In the genomic region with DNA sequence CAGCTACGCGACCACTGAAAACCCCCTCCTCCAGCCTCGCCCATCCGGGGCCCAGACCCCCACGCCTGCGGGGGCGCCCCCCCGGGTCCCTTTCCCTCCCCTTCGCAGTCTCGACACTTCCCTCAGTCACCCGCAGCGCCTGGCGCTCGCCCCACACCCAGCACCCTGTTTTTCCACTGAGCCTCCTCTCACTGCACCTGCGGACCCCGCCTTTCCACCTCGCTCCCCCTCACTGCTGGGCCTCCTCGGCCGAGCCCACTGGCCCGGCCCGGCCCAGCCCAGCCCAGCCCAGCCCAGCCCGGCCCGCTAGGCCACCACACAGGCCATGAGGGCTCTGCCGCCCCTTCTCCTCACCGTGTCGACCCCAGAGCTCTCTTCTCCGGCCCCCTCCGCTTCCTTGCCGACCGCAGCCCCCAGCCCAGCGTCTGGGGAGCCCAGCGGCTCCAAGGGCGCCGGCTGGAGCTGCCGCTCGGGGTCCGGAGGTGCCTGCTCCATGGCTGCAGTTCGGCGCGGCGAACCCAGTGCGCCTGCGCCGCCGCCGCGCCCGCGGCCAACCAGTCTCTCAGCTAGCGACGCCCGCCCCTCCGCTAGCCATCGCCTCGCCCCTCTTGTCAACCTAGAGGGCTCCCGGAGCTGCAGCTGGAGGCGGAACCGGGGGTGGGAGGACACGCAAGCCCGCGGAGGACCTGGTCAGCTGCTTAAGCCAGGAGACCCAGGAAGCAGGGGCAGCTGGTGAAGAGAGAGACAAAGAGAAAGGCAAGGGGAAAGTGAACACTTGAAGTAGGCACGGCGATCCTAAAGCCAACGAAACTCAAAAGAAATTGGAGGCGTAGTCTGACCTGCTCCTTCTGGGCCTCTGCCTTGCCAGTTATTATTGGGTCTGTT, we compare ENCODE assay signal across 1 cellular context.
TF ChIP-seq lines count a peak whose summit lies in the region.

A gene (minus strand): TSS at position 525 of the 885 bp plus-strand sequence. CDS start 30 bp downstream, at position 495.

TF ChIP-seq in GM12878, 131 proteins besides CTCF, POLR2A, EP300 and RAD21 (continued from another document and continues in another):
- TF ChIP-seq MEF2A (IDR thresholded peaks at IDR 0.05; ENCODE audit: insufficient read depth, low read depth, low read length) (no peak), STAT3 (IDR thresholded peaks at IDR 0.05; ENCODE audit: low read depth, low read length) (no peak), SREBF1 (IDR thresholded peaks at IDR 0.05; ENCODE audit: low read length) (no peak), SREBF2 (IDR thresholded peaks at IDR 0.05; ENCODE audit: low read length) (no peak), RAD51 (IDR thresholded peaks at IDR 0.05) (peak; percentile 55), WRNIP1 (IDR thresholded peaks at IDR 0.05; ENCODE audit: borderline replicate concordance, low read depth, low read length) (no peak), MYB (IDR thresholded peaks at IDR 0.05; ENCODE audit: borderline replicate concordance, low read depth, low read length) (no peak), IKZF1 (conservative IDR thresholded peaks at IDR 0.05) (peak; percentile 63), SMAD5 (IDR thresholded peaks at IDR 0.05; ENCODE audit: low read depth) (no peak), BCL11A (IDR thresholded peaks at IDR 0.05; ENCODE audit: low read depth, low read length) (no peak), MXI1 (IDR thresholded peaks at IDR 0.05; ENCODE audit: low read depth, low read length) (peak; percentile 66), JUND (IDR thresholded peaks at IDR 0.05; ENCODE audit: low read depth, low read length) (no peak), POLR2AphosphoS5 (IDR thresholded peaks at IDR 0.05; ENCODE audit: low read length) (0 out of 2 replicates have a peak, but pooled peaks have one; percentile 56), IRF4 (IDR thresholded peaks at IDR 0.05; ENCODE audit: low read depth, low read length) (0 out of 2 replicates have a peak, but pooled peaks have one; percentile 32), ZNF207 (IDR thresholded peaks at IDR 0.05; ENCODE audit: borderline replicate concordance) (no peak), RUNX3 (IDR thresholded peaks at IDR 0.05; ENCODE audit: low read length) (no peak), HDAC2 (IDR thresholded peaks at IDR 0.05) (no peak), SMC3 (IDR thresholded peaks at IDR 0.05; ENCODE audit: borderline replicate concordance, low read length) (no peak), ATF7 (IDR thresholded peaks at IDR 0.05; ENCODE audit: low read depth) (no peak), POU2F2 (IDR thresholded peaks at IDR 0.05; ENCODE audit: borderline replicate concordance, low read depth, low read length) (peak; percentile 14; the same call in 1 of the 3 replicates), CBX5 (IDR thresholded peaks at IDR 0.05; ENCODE audit: low read depth) (no peak), NFYA (IDR thresholded peaks at IDR 0.05; ENCODE audit: borderline replicate concordance, low read depth, low read length) (no peak), EED (IDR thresholded peaks at IDR 0.05; ENCODE audit: low read depth) (no peak; the same call in 1 of the 2 replicates), ZNF217 (IDR thresholded peaks at IDR 0.05) (no peak), SUPT20H (IDR thresholded peaks at IDR 0.05; ENCODE audit: borderline replicate concordance, control insufficient read depth, low read depth, low read length) (no peak), CREB1 (IDR thresholded peaks at IDR 0.05; ENCODE audit: low read depth) (no peak), DPF2 (IDR thresholded peaks at IDR 0.05) (0 out of 2 replicates have a peak, but pooled peaks have one; percentile 32), POLR2AphosphoS2 (IDR thresholded peaks at IDR 0.05; ENCODE audit: low read depth, low read length) (peak; percentile 70), CBFB (IDR thresholded peaks at IDR 0.05; ENCODE audit: low read depth) (no peak), MEF2B (IDR thresholded peaks at IDR 0.05; ENCODE audit: partially characterized antibody, poor library complexity, severe bottlenecking) (peak; percentile 6), TBL1XR1 (IDR thresholded peaks at IDR 0.05; ENCODE audit: low read depth, low read length) (no peak), TAF1 (IDR thresholded peaks at IDR 0.05; ENCODE audit: borderline replicate concordance, low read depth, low read length) (peak; percentile 68), KDM1A (IDR thresholded peaks at IDR 0.05; ENCODE audit: borderline replicate concordance) (no peak), FOXK2 (IDR thresholded peaks at IDR 0.05) (no peak)
- TF ChIP-seq, protein P1, sequence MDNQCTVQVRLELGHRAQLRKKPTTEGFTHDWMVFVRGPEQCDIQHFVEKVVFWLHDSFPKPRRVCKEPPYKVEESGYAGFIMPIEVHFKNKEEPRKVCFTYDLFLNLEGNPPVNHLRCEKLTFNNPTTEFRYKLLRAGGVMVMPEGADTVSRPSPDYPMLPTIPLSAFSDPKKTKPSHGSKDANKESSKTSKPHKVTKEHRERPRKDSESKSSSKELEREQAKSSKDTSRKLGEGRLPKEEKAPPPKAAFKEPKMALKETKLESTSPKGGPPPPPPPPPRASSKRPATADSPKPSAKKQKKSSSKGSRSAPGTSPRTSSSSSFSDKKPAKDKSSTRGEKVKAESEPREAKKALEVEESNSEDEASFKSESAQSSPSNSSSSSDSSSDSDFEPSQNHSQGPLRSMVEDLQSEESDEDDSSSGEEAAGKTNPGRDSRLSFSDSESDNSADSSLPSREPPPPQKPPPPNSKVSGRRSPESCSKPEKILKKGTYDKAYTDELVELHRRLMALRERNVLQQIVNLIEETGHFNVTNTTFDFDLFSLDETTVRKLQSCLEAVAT (IDR thresholded peaks at IDR 0.05): no peak
- TF ChIP-seq, protein P2, sequence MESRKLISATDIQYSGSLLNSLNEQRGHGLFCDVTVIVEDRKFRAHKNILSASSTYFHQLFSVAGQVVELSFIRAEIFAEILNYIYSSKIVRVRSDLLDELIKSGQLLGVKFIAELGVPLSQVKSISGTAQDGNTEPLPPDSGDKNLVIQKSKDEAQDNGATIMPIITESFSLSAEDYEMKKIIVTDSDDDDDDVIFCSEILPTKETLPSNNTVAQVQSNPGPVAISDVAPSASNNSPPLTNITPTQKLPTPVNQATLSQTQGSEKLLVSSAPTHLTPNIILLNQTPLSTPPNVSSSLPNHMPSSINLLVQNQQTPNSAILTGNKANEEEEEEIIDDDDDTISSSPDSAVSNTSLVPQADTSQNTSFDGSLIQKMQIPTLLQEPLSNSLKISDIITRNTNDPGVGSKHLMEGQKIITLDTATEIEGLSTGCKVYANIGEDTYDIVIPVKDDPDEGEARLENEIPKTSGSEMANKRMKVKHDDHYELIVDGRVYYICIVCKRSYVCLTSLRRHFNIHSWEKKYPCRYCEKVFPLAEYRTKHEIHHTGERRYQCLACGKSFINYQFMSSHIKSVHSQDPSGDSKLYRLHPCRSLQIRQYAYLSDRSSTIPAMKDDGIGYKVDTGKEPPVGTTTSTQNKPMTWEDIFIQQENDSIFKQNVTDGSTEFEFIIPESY (IDR thresholded peaks at IDR 0.05): no peak
- TF ChIP-seq, protein P3, sequence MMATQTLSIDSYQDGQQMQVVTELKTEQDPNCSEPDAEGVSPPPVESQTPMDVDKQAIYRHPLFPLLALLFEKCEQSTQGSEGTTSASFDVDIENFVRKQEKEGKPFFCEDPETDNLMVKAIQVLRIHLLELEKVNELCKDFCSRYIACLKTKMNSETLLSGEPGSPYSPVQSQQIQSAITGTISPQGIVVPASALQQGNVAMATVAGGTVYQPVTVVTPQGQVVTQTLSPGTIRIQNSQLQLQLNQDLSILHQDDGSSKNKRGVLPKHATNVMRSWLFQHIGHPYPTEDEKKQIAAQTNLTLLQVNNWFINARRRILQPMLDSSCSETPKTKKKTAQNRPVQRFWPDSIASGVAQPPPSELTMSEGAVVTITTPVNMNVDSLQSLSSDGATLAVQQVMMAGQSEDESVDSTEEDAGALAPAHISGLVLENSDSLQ (IDR thresholded peaks at IDR 0.05): 0 out of 2 replicates have a peak, but pooled peaks have one; percentile 11
- TF ChIP-seq, protein P4, sequence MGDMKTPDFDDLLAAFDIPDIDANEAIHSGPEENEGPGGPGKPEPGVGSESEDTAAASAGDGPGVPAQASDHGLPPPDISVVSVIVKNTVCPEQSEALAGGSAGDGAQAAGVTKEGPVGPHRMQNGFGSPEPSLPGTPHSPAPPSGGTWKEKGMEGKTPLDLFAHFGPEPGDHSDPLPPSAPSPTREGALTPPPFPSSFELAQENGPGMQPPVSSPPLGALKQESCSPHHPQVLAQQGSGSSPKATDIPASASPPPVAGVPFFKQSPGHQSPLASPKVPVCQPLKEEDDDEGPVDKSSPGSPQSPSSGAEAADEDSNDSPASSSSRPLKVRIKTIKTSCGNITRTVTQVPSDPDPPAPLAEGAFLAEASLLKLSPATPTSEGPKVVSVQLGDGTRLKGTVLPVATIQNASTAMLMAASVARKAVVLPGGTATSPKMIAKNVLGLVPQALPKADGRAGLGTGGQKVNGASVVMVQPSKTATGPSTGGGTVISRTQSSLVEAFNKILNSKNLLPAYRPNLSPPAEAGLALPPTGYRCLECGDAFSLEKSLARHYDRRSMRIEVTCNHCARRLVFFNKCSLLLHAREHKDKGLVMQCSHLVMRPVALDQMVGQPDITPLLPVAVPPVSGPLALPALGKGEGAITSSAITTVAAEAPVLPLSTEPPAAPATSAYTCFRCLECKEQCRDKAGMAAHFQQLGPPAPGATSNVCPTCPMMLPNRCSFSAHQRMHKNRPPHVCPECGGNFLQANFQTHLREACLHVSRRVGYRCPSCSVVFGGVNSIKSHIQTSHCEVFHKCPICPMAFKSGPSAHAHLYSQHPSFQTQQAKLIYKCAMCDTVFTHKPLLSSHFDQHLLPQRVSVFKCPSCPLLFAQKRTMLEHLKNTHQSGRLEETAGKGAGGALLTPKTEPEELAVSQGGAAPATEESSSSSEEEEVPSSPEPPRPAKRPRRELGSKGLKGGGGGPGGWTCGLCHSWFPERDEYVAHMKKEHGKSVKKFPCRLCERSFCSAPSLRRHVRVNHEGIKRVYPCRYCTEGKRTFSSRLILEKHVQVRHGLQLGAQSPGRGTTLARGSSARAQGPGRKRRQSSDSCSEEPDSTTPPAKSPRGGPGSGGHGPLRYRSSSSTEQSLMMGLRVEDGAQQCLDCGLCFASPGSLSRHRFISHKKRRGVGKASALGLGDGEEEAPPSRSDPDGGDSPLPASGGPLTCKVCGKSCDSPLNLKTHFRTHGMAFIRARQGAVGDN (IDR thresholded peaks at IDR 0.05): peak; percentile 68
- TF ChIP-seq, protein P5, sequence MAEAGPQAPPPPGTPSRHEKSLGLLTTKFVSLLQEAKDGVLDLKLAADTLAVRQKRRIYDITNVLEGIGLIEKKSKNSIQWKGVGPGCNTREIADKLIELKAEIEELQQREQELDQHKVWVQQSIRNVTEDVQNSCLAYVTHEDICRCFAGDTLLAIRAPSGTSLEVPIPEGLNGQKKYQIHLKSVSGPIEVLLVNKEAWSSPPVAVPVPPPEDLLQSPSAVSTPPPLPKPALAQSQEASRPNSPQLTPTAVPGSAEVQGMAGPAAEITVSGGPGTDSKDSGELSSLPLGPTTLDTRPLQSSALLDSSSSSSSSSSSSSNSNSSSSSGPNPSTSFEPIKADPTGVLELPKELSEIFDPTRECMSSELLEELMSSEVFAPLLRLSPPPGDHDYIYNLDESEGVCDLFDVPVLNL (IDR thresholded peaks at IDR 0.05; ENCODE audit: low read depth, low read length): no peak
- TF ChIP-seq, protein P6, sequence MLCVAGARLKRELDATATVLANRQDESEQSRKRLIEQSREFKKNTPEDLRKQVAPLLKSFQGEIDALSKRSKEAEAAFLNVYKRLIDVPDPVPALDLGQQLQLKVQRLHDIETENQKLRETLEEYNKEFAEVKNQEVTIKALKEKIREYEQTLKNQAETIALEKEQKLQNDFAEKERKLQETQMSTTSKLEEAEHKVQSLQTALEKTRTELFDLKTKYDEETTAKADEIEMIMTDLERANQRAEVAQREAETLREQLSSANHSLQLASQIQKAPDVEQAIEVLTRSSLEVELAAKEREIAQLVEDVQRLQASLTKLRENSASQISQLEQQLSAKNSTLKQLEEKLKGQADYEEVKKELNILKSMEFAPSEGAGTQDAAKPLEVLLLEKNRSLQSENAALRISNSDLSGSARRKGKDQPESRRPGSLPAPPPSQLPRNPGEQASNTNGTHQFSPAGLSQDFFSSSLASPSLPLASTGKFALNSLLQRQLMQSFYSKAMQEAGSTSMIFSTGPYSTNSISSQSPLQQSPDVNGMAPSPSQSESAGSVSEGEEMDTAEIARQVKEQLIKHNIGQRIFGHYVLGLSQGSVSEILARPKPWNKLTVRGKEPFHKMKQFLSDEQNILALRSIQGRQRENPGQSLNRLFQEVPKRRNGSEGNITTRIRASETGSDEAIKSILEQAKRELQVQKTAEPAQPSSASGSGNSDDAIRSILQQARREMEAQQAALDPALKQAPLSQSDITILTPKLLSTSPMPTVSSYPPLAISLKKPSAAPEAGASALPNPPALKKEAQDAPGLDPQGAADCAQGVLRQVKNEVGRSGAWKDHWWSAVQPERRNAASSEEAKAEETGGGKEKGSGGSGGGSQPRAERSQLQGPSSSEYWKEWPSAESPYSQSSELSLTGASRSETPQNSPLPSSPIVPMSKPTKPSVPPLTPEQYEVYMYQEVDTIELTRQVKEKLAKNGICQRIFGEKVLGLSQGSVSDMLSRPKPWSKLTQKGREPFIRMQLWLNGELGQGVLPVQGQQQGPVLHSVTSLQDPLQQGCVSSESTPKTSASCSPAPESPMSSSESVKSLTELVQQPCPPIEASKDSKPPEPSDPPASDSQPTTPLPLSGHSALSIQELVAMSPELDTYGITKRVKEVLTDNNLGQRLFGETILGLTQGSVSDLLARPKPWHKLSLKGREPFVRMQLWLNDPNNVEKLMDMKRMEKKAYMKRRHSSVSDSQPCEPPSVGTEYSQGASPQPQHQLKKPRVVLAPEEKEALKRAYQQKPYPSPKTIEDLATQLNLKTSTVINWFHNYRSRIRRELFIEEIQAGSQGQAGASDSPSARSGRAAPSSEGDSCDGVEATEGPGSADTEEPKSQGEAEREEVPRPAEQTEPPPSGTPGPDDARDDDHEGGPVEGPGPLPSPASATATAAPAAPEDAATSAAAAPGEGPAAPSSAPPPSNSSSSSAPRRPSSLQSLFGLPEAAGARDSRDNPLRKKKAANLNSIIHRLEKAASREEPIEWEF (IDR thresholded peaks at IDR 0.05; ENCODE audit: insufficient replicate concordance, low read depth, low read length): no peak
- TF ChIP-seq, protein P7, sequence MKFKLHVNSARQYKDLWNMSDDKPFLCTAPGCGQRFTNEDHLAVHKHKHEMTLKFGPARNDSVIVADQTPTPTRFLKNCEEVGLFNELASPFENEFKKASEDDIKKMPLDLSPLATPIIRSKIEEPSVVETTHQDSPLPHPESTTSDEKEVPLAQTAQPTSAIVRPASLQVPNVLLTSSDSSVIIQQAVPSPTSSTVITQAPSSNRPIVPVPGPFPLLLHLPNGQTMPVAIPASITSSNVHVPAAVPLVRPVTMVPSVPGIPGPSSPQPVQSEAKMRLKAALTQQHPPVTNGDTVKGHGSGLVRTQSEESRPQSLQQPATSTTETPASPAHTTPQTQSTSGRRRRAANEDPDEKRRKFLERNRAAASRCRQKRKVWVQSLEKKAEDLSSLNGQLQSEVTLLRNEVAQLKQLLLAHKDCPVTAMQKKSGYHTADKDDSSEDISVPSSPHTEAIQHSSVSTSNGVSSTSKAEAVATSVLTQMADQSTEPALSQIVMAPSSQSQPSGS (IDR thresholded peaks at IDR 0.05; ENCODE audit: low read length): no peak
- TF ChIP-seq, protein P8, sequence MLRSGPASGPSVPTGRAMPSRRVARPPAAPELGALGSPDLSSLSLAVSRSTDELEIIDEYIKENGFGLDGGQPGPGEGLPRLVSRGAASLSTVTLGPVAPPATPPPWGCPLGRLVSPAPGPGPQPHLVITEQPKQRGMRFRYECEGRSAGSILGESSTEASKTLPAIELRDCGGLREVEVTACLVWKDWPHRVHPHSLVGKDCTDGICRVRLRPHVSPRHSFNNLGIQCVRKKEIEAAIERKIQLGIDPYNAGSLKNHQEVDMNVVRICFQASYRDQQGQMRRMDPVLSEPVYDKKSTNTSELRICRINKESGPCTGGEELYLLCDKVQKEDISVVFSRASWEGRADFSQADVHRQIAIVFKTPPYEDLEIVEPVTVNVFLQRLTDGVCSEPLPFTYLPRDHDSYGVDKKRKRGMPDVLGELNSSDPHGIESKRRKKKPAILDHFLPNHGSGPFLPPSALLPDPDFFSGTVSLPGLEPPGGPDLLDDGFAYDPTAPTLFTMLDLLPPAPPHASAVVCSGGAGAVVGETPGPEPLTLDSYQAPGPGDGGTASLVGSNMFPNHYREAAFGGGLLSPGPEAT (IDR thresholded peaks at IDR 0.05; ENCODE audit: low read depth): no peak
